Comparison of ENCODE assay signal across 8 cellular contexts in the genomic region with DNA sequence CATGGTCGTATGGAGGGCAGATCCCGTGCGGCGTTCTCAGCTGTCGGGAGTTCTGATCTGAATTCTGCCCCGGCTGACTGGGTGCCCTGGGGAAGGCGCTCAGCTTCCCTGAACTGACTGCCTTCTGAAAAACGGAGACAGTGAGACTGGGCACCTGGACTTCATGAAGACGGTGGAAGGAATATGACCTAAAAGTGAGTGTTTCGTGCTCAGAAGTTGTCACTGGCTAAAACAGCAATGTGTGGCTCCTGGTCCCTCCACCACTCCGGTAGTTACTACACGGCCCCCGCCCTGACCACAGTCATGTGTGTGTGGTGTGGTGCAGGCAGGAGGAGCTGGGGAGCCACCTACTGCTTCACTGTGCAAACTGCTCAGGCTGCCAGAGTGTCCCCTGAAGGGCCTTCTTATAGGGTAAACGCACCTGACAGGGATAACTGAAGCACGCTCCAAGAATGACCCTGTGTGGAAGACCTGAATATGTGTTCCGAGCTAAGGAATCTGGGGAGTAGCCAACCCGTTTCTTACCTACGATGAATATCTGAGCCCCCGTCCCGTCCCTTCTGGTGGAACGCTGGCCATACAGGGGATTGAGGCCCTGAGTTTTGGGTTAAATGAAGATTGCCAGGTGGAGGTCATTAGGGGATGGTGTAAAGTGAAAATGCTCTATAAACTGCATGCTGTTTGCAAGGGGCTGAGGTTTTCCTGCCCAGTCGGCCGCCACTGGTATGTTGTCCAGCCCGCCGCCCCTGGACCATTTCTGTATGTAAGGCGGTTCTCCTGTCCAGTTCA. TPM values are rescaled to one million over a fixed set of nuclear protein-coding genes. Genes with fewer than 3 reads are reported as not detected.
DNase-seq lines count a peak whose midpoint lies in the region; ATAC-seq and TF ChIP-seq lines count a peak whose summit lies in the region.

No MANE protein-coding gene starts in this region.

- TF ChIP-seq CTCF in GM20000 (IDR thresholded peaks at IDR 0.05; ENCODE audit: extremely low read depth, missing control alignments) (peak; percentile 12), fibroblast of pulmonary artery (IDR thresholded peaks at IDR 0.05; ENCODE audit: low read length, missing control alignments) (peak; percentile 55), neural crest cell (conservative IDR thresholded peaks at IDR 0.05) (peak; percentile 49)

- ATAC-seq in GM21576 (IDR thresholded peaks at IDR 0.05; ENCODE audit: unreplicated experiment), result no peak

- H3K4me1 Mint-ChIP-seq in neural crest cell, result peaks cover 7% of the 10 kb centered on the region

- DNase-seq in AML-193 (lab: John Stamatoyannopoulos, UW), result peak; percentile 24 to 45
- DNase-seq in GM20000 (ENCODE audit: low spot score), result peak; percentile 75
- peak; percentile 83 for DNase-seq in NCI-H82 (lab: John Stamatoyannopoulos, UW)
- DNase-seq in activated T-cell treated with anti-CD3 and anti-CD28 coated beads for 24 hours (ENCODE audit: low read depth), result peak; percentile 38
- peak; percentile 70 for DNase-seq in fibroblast of pulmonary artery (ENCODE audit: low read depth)
- no peak for DNase-seq in neural crest cell (ENCODE audit: low read depth, low spot score)
- peak; percentile 39 for DNase-seq in superior temporal gyrus (ENCODE audit: extremely low spot score)

- H3K36me3 Mint-ChIP-seq in neural crest cell (ENCODE audit: low read depth), result no peaks in the 10 kb centered on the region

- H3K27me3 Mint-ChIP-seq in neural crest cell (ENCODE audit: low read depth), result peaks cover 34% of the 10 kb centered on the region

- no peaks in the 10 kb centered on the region for H3K9me3 Mint-ChIP-seq in neural crest cell

- H3K4me3 Mint-ChIP-seq in neural crest cell, result no peak overlapping the region

- H3K4me3 ChIP-seq in fibroblast of pulmonary artery (replicated peaks; ENCODE audit: low read depth, low read length), result no peak overlapping the region

- no peak overlapping the region for H3K27ac Mint-ChIP-seq in neural crest cell (ENCODE audit: unreplicated experiment)

RNA-seq across cellular contexts. Expression of gene MYOM3, which starts 0.6 kb away (rescaled TPM):
- not detected in 2 replicates for total RNA-seq in neural crest cell

RNA-seq across cellular contexts. Expression of gene IL22RA1, which starts 30.4 kb away (rescaled TPM):
- not detected in 2 replicates for total RNA-seq in neural crest cell
